ENCODE assay signal across 8 cellular contexts in the genomic region with DNA sequence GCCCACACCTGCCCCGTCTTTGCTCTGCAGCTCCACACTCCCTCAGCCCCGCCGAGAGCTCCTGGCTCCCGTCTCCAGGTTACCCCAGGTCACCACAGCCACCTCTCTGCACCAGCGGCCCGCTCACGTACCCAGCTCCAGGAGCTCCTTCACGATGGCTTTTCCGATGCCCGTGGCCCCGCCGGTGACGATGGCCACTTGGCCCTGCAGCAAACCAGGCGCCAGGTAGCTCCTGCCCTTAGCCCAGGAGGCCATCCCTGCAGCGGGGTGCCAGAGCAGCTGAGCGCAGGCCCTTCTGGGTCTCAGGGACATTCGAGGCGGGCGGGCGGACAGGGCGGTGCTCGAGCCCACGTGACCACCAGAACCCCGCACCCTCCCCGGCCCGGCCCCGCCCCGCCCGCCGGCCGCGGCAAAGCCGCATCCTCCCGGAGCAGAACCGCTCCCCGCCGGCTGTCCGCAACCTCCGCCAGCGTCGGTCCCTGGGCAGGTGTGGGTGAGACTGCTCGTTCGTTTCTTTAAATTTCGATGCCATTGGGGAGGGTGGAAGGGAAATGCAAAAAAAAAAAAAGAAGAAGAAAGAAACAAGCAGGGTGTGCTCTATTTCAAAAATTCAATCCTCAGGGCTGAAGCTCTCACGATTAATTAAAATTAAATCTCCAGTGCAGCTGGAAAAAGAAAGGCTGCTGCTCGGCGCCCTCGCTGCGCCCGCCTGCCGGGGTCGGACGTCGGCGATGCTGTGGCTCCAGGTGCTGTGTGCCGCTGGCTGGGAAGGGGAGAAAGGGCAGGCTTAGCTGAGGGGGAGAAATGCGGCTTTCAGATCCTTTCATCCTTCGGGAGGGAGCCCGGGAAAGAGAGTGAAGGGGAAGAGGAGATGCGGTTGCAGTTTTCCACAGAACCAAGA. TPM values are rescaled to one million over a fixed set of nuclear protein-coding genes. Genes with fewer than 3 reads are reported as not detected.
DNase-seq lines count a peak whose midpoint lies in the region; ATAC-seq and TF ChIP-seq lines count a peak whose summit lies in the region.

A gene (minus strand): TSS at position 323 of the 901 bp plus-strand sequence. CDS start 68 bp downstream, at position 255.
A gene with protein sequence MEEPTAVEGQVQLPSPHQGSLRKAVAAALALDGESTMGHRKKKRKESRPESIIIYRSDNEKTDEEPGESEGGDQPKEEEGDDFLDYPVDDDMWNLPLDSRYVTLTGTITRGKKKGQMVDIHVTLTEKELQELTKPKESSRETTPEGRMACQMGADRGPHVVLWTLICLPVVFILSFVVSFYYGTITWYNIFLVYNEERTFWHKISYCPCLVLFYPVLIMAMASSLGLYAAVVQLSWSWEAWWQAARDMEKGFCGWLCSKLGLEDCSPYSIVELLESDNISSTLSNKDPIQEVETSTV (plus strand): TSS at position 433 of the 901 bp plus-strand sequence. CDS start 14,045 bp downstream, outside the sequence.

- peaks cover 3% of the 10 kb centered on the region for H3K36me3 Mint-ChIP-seq in activated CD4-positive, alpha-beta memory T cell treated with anti-CD3 and anti-CD28 coated beads for 36 hours

- POLR2A ChIA-PET in BJ (lab: Charles Lee): interaction anchor here (0.6 kb wide), 1 partner anchor 255 kb away, joined by 5 read pairs; no protein-coding TSS in a partner anchor
- POLR2A ChIA-PET in activated CD4-positive, alpha-beta memory T cell treated with anti-CD3 and anti-CD28 coated beads for 36 hours (lab: Charles Lee): interaction anchor here (1.1 to 1.2 kb wide), 2 partner anchors 28 to 102 kb away, joined by 4 to 7 read pairs; a partner anchor contains a TSS

- TF ChIP-seq CTCF in BJ (IDR thresholded peaks at IDR 0.05; ENCODE audit: insufficient read depth, low read depth, low read length) (no peak), lung (IDR thresholded peaks at IDR 0.05; ENCODE audit: control extremely low read depth, extremely low read depth) (no peak)

- H3K27ac Mint-ChIP-seq in activated CD4-positive, alpha-beta memory T cell treated with anti-CD3 and anti-CD28 coated beads for 36 hours: peak within 1 kb of the TSS; percentile 81

- H3K27ac ChIP-seq in lung (ENCODE audit: low read depth in 1 of 2, low read length in 1 of 2): peak within 1 kb of the TSS in 1 of 2 donors; percentile 87

- H3K4me1 ChIP-seq in lung (ENCODE audit: control insufficient read depth in 2 of 2, insufficient read depth in 2 of 2, low read length in 2 of 2): peaks cover 0 to 2% of the 10 kb centered on the region in 2 donors

- H3K27me3 ChIP-seq in BJ (ENCODE audit: control insufficient read depth, insufficient read depth, low read length) (no peaks in the 10 kb centered on the region), lung (ENCODE audit: control insufficient read depth, insufficient read depth) (no peaks in the 10 kb centered on the region)

- WGBS in lung, 2 donors: 1% methylated on average over 58 to 60 of the region's 60 CpGs

- H3K9me3 ChIP-seq in lung (ENCODE audit: control insufficient read depth in 2 of 2, insufficient read depth in 1 of 2, low read length in 1 of 2): no peaks in the 10 kb centered on the region

- CTCF ChIA-PET in BJ (lab: Yijun Ruan, JAX): interaction anchor here (0.6 to 1.6 kb wide), 2 partner anchors 17 to 49 kb away, joined by 3 to 5 read pairs; no protein-coding TSS in a partner anchor
- CTCF ChIA-PET in activated CD4-positive, alpha-beta memory T cell treated with anti-CD3 and anti-CD28 coated beads for 36 hours (lab: Charles Lee): interaction anchor here (0.6 to 4.7 kb wide), 10 partner anchors 8 to 69 kb away, joined by 3 to 35 read pairs (median 4); a partner anchor contains a TSS

- DNase-seq in BJ (ENCODE audit: low read depth): no peak
- DNase-seq in GM19238 (ENCODE audit: insufficient read length, low spot score): peak; percentile 82
- DNase-seq in NCI-H69 (lab: John Stamatoyannopoulos, UW): peak; percentile 89
- peak; percentile 87 for DNase-seq in activated CD4-positive, alpha-beta memory T cell treated with anti-CD3 and anti-CD28 coated beads for 36 hours
- peak; percentile 92 for DNase-seq in ecto neural progenitor cell (ENCODE audit: low spot score)
- peak; percentile 83 for DNase-seq in lung (ENCODE audit: low spot score)
- DNase-seq in stimulated activated CD4-positive, alpha-beta T cell treated with anti-CD3 and anti-CD28 coated beads, TNF-alpha, amount 100 ng/mL, for 24 hours (ENCODE audit: low read depth in 3 of 3): peak; percentile 40 to 78 (median 53)

- H3K4me3 ChIP-seq in BJ (ENCODE audit: low read depth, low read length) (peak within 1 kb of the TSS; percentile 61), lung (peak within 1 kb of the TSS; percentile 98)

- H3K36me3 ChIP-seq in BJ (ENCODE audit: control insufficient read depth, insufficient read depth, low read length): no peaks in the 10 kb centered on the region
- no peaks in the 10 kb centered on the region for H3K36me3 ChIP-seq in lung (ENCODE audit: control insufficient read depth in 2 of 2, insufficient read depth in 2 of 2, low read length in 2 of 2)

- peak within 1 kb of the TSS; percentile 96 for H3K4me3 Mint-ChIP-seq in activated CD4-positive, alpha-beta memory T cell treated with anti-CD3 and anti-CD28 coated beads for 36 hours

- no peaks in the 10 kb centered on the region for H3K9me3 Mint-ChIP-seq in activated CD4-positive, alpha-beta memory T cell treated with anti-CD3 and anti-CD28 coated beads for 36 hours

- ATAC-seq in HG03354 (IDR thresholded peaks at IDR 0.05; ENCODE audit: poor library complexity, severe bottlenecking, unreplicated experiment) (peak; percentile 93), lung (ENCODE audit: insufficient read depth, low FRiP score) (peak; percentile 96)

- peaks cover 52% of the 10 kb centered on the region for H3K4me1 Mint-ChIP-seq in activated CD4-positive, alpha-beta memory T cell treated with anti-CD3 and anti-CD28 coated beads for 36 hours (ENCODE audit: low read depth)

- H3K27me3 Mint-ChIP-seq in activated CD4-positive, alpha-beta memory T cell treated with anti-CD3 and anti-CD28 coated beads for 36 hours: no peaks in the 10 kb centered on the region

- intact Hi-C loops in activated CD4-positive, alpha-beta memory T cell treated with anti-CD3 and anti-CD28 coated beads for 36 hours (cut with micrococcal nuclease): loop anchor here (2.0 kb wide), 2 partner anchors 23 to 49 kb away; no protein-coding TSS in a partner anchor

RNA-seq across cellular contexts. Expression of the first gene that starts in this region (rescaled TPM):
- polyA plus RNA-seq in BJ (2011; rRNA removed) (5.6 and 9.0 TPM in 2 replicates), lung (10 to 100 TPM; 10.6 to 12.5 TPM)
- polyA minus RNA-seq in BJ (2011; rRNA and poly(A)+ RNA removed): 2.3 and 3.6 TPM in 2 replicates
- total RNA-seq in activated CD4-positive, alpha-beta memory T cell treated with anti-CD3 and anti-CD28 coated beads for 36 hours: 10 to 100 TPM; 23.3 to 27.6 TPM
- 10 to 100 TPM; 14.3 to 25.9 TPM for total RNA-seq in lung

RNA-seq across cellular contexts. Expression of the second gene that starts in this region (rescaled TPM):
- 0.05 and 0.10 TPM in 2 replicates for polyA plus RNA-seq in BJ (2011; rRNA removed)
- 0.21 and 0.28 TPM in 2 replicates for polyA minus RNA-seq in BJ (2011; rRNA and poly(A)+ RNA removed)
- total RNA-seq in activated CD4-positive, alpha-beta memory T cell treated with anti-CD3 and anti-CD28 coated beads for 36 hours: 1 to 10 TPM; 2.0 to 2.7 TPM
- under 1 TPM; 0.63 to 0.67 TPM for total RNA-seq in lung
- polyA plus RNA-seq in lung: under 1 TPM; 0.14 to 0.62 TPM
